ENCODE assay signal across 3 cellular contexts in genomic region chr2:213271947-213272346, GRCh38.
TF ChIP-seq lines count a peak whose summit lies in the region.

No MANE protein-coding gene starts in this region.

TF ChIP-seq in A549, 52 proteins besides CTCF, POLR2A, EP300 and RAD21:
- TF ChIP-seq KDM1A (IDR thresholded peaks at IDR 0.05; ENCODE audit: low read depth) = no peak
- no peak for TF ChIP-seq BHLHE40 (IDR thresholded peaks at IDR 0.05; ENCODE audit: low read depth, low read length)
- TF ChIP-seq NFE2L2 (conservative IDR thresholded peaks at IDR 0.05; ENCODE audit: low read length) = 0 out of 2 replicates have a peak, but pooled peaks have one; percentile 12
- TF ChIP-seq MAFK (IDR thresholded peaks at IDR 0.05; ENCODE audit: partially characterized antibody) = peak; percentile 55

TF ChIP-seq in IMR-90, 13 proteins besides CTCF, POLR2A, EP300 and RAD21:
- TF ChIP-seq NFE2L2 (IDR thresholded peaks at IDR 0.05; ENCODE audit: low read depth, low read length) = peak; percentile 55; the same call in 1 of the 2 replicates
- no peak for TF ChIP-seq BHLHE40 (IDR thresholded peaks at IDR 0.05; ENCODE audit: low read depth, low read length)

TF ChIP-seq in H1, 55 proteins besides CTCF, POLR2A, EP300 and RAD21:
- TF ChIP-seq MAX (IDR thresholded peaks at IDR 0.05) (no peak), NRF1 (IDR thresholded peaks at IDR 0.05; ENCODE audit: low read depth, low read length) (no peak), POLR2AphosphoS5 (IDR thresholded peaks at IDR 0.05; ENCODE audit: low read depth, low read length) (no peak), RFX5 (IDR thresholded peaks at IDR 0.05; ENCODE audit: borderline replicate concordance, low read depth, low read length) (no peak), EGR1 (IDR thresholded peaks at IDR 0.05; ENCODE audit: borderline replicate concordance, low read depth, low read length) (no peak), GTF2F1 (IDR thresholded peaks at IDR 0.05; ENCODE audit: borderline replicate concordance, low read depth, low read length) (no peak)
TF ChIP-seq in H1: peak in this region for 0.
